Comparison of ENCODE assay signal across 11 cellular contexts in the genomic region with DNA sequence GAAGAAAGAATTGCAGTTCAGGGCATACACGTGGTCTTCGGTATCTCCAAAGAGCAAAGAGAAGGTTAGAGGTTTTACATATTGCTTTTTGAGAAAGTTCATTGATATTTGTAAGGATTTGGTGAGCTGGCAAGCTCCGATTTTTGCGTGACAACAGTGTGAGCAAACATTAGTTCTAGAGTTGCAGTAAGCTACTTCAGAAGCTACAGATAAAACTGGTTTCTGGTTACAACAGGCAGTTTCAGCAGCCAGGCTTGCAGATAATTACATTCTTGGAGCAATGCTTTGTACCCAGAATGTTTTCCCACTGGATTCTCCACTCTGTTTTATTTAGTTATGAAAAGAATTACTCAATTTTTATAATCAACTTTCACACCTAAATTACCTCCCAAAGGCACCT. TPM values are rescaled to one million over a fixed set of nuclear protein-coding genes. Genes with fewer than 3 reads are reported as not detected.
A peak's percentile ranks its signal among the peaks of the same experiment; 100 is the strongest.
DNase-seq lines count a peak whose midpoint lies in the region; ATAC-seq and TF ChIP-seq lines count a peak whose summit lies in the region.
"Had no signal": no experiment of that assay in that cellular context is flagged by ENCODE, and none has a peak within 500 bp of the region (broad histone marks: within the 10 kb centered on the region; RNA-seq: fewer than 3 reads in every experiment).

No MANE protein-coding gene starts in this region.

- RAD21 ChIA-PET in HCT116 (lab: Charles Lee; ENCODE audit: low non-redundant PET in 1 of 2, low total read pairs in 2 of 2, uncharacterized antibody in 2 of 2, unreplicated experiment in 2 of 2), result no interaction called here

- WGBS in heart left ventricle, 4 donors, result 55 to 72% (median 60%) methylated on average over 4 of the region's 4 CpGs

- no peaks in the 10 kb centered on the region for H3K36me3 ChIP-seq in HCT116 (ENCODE audit: control insufficient read depth in 1 of 2, insufficient read depth in 2 of 2, low read length in 2 of 2)
- no peaks in the 10 kb centered on the region for H3K36me3 ChIP-seq in heart left ventricle
- H3K36me3 ChIP-seq: sigmoid colon had no signal

- H3K27me3 ChIP-seq in HCT116 (ENCODE audit: insufficient read depth, low read length), result no peaks in the 10 kb centered on the region
- no peaks in the 10 kb centered on the region for H3K27me3 ChIP-seq in heart left ventricle
- H3K27me3 ChIP-seq: sigmoid colon had no signal

- TF ChIP-seq POLR2A in HCT116 (IDR thresholded peaks at IDR 0.05; ENCODE audit: borderline replicate concordance, extremely low read depth, insufficient read depth, insufficient read length), result no peak
- no peak for TF ChIP-seq POLR2A in heart left ventricle (IDR thresholded peaks at IDR 0.05)

- H3K4me1 ChIP-seq in HCT116 (ENCODE audit: control insufficient read depth in 1 of 2, insufficient read depth in 2 of 2, low read length in 2 of 2), result peaks cover 31 to 50% of the 10 kb centered on the region in 2 experiments; a peak in 3 of 4 replicates
- H3K4me1 ChIP-seq in heart left ventricle, result peaks cover 0 to 50% (median 14%) of the 10 kb centered on the region in 12 donors

- peak overlapping the region; percentile 83 for H2AFZ ChIP-seq in HCT116 (ENCODE audit: low read depth, low read length, poor library complexity, severe bottlenecking)

- TF ChIP-seq CTCF in HCT116 (IDR thresholded peaks at IDR 0.05 in 2 of 3, conservative IDR thresholded peaks at IDR 0.05 in 1 of 3; ENCODE audit: borderline replicate concordance in 1 of 3, insufficient read depth in 1 of 3, low read depth in 2 of 3, low read length in 2 of 3) (no peak), RWPE1 (conservative IDR thresholded peaks at IDR 0.05; ENCODE audit: low read depth) (no peak), heart left ventricle (IDR thresholded peaks at IDR 0.05) (no peak)

- H3K4me2 ChIP-seq in HCT116 (ENCODE audit: low read length), result peak overlapping the region; percentile 90

- peak overlapping the region; percentile 29 for H3K9ac ChIP-seq in HCT116 (ENCODE audit: low read length)

- no peaks in the 10 kb centered on the region for H3K9me2 ChIP-seq in HCT116 (ENCODE audit: insufficient read depth)

- H3K4me3 ChIP-seq in HCT116 (replicated peaks in 1 of 2; ENCODE audit: low read depth in 1 of 2, low read length in 2 of 2) (no peak overlapping the region), heart left ventricle (peak overlapping the region in 1 of 12 donors; percentile 24)
- H3K4me3 ChIP-seq: sigmoid colon had no signal

- H3K79me2 ChIP-seq in HCT116 (ENCODE audit: insufficient read depth, low read length), result no peaks in the 10 kb centered on the region

- H3K27ac ChIP-seq in HCT116 (ENCODE audit: low read depth, low read length), result peak overlapping the region; percentile 89
- H3K27ac ChIP-seq in RWPE1, result peak overlapping the region; percentile 57; the same call in 1 of the 2 replicates
- peak overlapping the region in 1 of 12 donors; percentile 39 for H3K27ac ChIP-seq in heart left ventricle

- intact Hi-C loops in HCT116 (cut with micrococcal nuclease) (no loop called here), heart left ventricle (cut with DNase I) (loop anchor here in 2 of 10 donors (5.0 to 10.0 kb wide), 3 partner anchors 127 to 363 kb away; a partner anchor contains a TSS)

- H4K20me1 ChIP-seq in HCT116 (ENCODE audit: insufficient read depth), result no peaks in the 10 kb centered on the region

- POLR2A ChIA-PET in HCT116 (lab: Charles Lee) (no interaction called here), RWPE1 (lab: Yijun Ruan, JAX; ENCODE audit: low non-redundant PET) (no interaction called here)

- CTCF ChIA-PET in HCT116 (lab: Charles Lee), result interaction anchor here (1.2 kb wide), 1 partner anchor 389 kb away, joined by 3 read pairs; no protein-coding TSS in a partner anchor
- CTCF ChIA-PET in RWPE1 (lab: Yijun Ruan, JAX), result interaction anchor here (0.7 kb wide), 1 partner anchor 1345 kb away, joined by 3 read pairs; no protein-coding TSS in a partner anchor

- no peak for TF ChIP-seq RAD21 in HCT116 (IDR thresholded peaks at IDR 0.05; ENCODE audit: low read depth)

- no peak for ATAC-seq in HCT116
- no peak for ATAC-seq in heart left ventricle
- ATAC-seq in HG03196 (IDR thresholded peaks at IDR 0.05; ENCODE audit: unreplicated experiment), result no peak
- no peak for ATAC-seq in HG02970 (IDR thresholded peaks at IDR 0.05; ENCODE audit: low FRiP score, unreplicated experiment)
- no peak for ATAC-seq in GM18517 (IDR thresholded peaks at IDR 0.05; ENCODE audit: unreplicated experiment)

- DNase-seq in HCT116 (ENCODE audit: low read depth, low spot score) (no peak), RWPE1 (ENCODE audit: low spot score) (no peak), fibroblast of peridontal ligament (ENCODE audit: extremely low read depth) (peak; percentile 54), renal cortical epithelial cell (ENCODE audit: low read depth) (peak; percentile 19), heart left ventricle (no peak)
- DNase-seq: activated CD4-positive, CD25-positive, alpha-beta regulatory T cell; sigmoid colon; stimulated activated naive CD4-positive, alpha-beta T cell had no signal

- no TSS peak for BruUV-seq in HCT116 (replicated peaks; lab: Mats Ljungman, UMichigan)

- H3K9me3 ChIP-seq in HCT116 (ENCODE audit: control insufficient read depth in 1 of 2, insufficient read depth in 1 of 2, low read depth in 1 of 2, low read length in 2 of 2) (no peaks in the 10 kb centered on the region), heart left ventricle (no peaks in the 10 kb centered on the region)
- H3K9me3 ChIP-seq: sigmoid colon had no signal

TF ChIP-seq in HCT116, 20 proteins besides CTCF, POLR2A, EP300 and RAD21:
- TF ChIP-seq ZNF274 (IDR thresholded peaks at IDR 0.05; ENCODE audit: low read depth, low read length), result no peak
- no peak for TF ChIP-seq JUND (IDR thresholded peaks at IDR 0.05)
- TF ChIP-seq SRF (IDR thresholded peaks at IDR 0.05; ENCODE audit: low read depth), result no peak
- TF ChIP-seq EZH2 (IDR thresholded peaks at IDR 0.05), result no peak
- TF ChIP-seq, protein P1, sequence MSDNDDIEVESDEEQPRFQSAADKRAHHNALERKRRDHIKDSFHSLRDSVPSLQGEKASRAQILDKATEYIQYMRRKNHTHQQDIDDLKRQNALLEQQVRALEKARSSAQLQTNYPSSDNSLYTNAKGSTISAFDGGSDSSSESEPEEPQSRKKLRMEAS (IDR thresholded peaks at IDR 0.05), result no peak

RNA-seq across cellular contexts. Expression of a gene that starts 28.2 kb away (rescaled TPM):
- total RNA-seq in HCT116 (2021; ENCODE audit: unreplicated experiment), result 2.3 TPM
- 2.2 and 3.7 TPM in 2 replicates for polyA plus RNA-seq in HCT116 (2012)
- total RNA-seq in renal cortical epithelial cell, result not detected in 2 replicates
- total RNA-seq in heart left ventricle, result 1 to 10 TPM in 2 of 9 donors, under 1 TPM in 5, not detected in 2; 0.45 to 6.6 (median 0.49) TPM
- polyA plus RNA-seq in heart left ventricle, result under 1 TPM; 0.28 to 0.69 TPM

RNA-seq across cellular contexts. Expression of a gene that starts 47.9 kb away (rescaled TPM):
- total RNA-seq in HCT116 (2021; ENCODE audit: unreplicated experiment), result 2.1 TPM
- 0.37 and 0.91 TPM in 2 replicates for polyA plus RNA-seq in HCT116 (2012)
- not detected in 2 replicates for total RNA-seq in renal cortical epithelial cell
- total RNA-seq in heart left ventricle, result 1 to 10 TPM in 1 of 9 donors, not detected in 8; 1.1 TPM
- polyA plus RNA-seq in heart left ventricle, result not detected

RNA-seq across cellular contexts. Expression of a gene that starts 54.0 kb away (rescaled TPM):
- total RNA-seq in HCT116 (2021; ENCODE audit: unreplicated experiment), result 0.27 TPM
- 0.02 and 0.05 TPM in 2 replicates for polyA plus RNA-seq in HCT116 (2012)
- under 0.01 and 4.1 TPM in 2 replicates for total RNA-seq in renal cortical epithelial cell
- total RNA-seq in heart left ventricle, result 1 to 10 TPM in 3 of 9 donors, under 1 TPM in 6; 0.25 to 7.4 (median 0.93) TPM
- polyA plus RNA-seq in heart left ventricle, result 1 to 10 TPM in 1 of 2 donors, under 1 TPM in 1; 0.25 to 1.1 TPM

RNA-seq across cellular contexts. Expression of a gene that starts 58.8 kb away (rescaled TPM):
- total RNA-seq in HCT116 (2021; ENCODE audit: unreplicated experiment), result 1.8 TPM
- polyA plus RNA-seq in HCT116 (2012), result 0.77 and 1.4 TPM in 2 replicates
- total RNA-seq in renal cortical epithelial cell, result not detected in 2 replicates
- not detected for total RNA-seq in heart left ventricle
- not detected for polyA plus RNA-seq in heart left ventricle
- total RNA-seq: sigmoid colon had no signal

Comparison
In these comparisons a context has a peak if more than half of its experiments do, and no peak if none do; other contexts are left out.
1. DNase-seq: peak in fibroblast of peridontal ligament (single experiment) and renal cortical epithelial cell (single experiment); none in HCT116 (single experiment), RWPE1 (single experiment) and heart left ventricle (0 of 5).